ENCODE assay signal across 8 cellular contexts in genomic region chr19:44303976-44304568, GRCh38. TPM values are rescaled to one million over a fixed set of nuclear protein-coding genes. Genes with fewer than 3 reads are reported as not detected.
DNase-seq lines count a peak whose midpoint lies in the region; ATAC-seq and TF ChIP-seq lines count a peak whose summit lies in the region.

No MANE protein-coding gene starts in this region.

- H3K9me3 ChIP-seq in lower lobe of right lung: peaks cover 31% of the 10 kb centered on the region

- peak overlapping the region; percentile 19 for H3K27ac ChIP-seq in ACC112 (ENCODE audit: low read depth, low read length)
- H3K27ac ChIP-seq in lower lobe of right lung: peak overlapping the region; percentile 76

- H3K27me3 ChIP-seq in ACC112 (ENCODE audit: insufficient read depth, low read length): no peaks in the 10 kb centered on the region
- H3K27me3 ChIP-seq in lower lobe of right lung (ENCODE audit: low read depth): no peaks in the 10 kb centered on the region

- in situ Hi-C loops in GM13976 (cut with MboI; ENCODE audit: low sequenced_read_pairs, unreplicated experiment): no loop called here

- no peak for ATAC-seq in lower lobe of right lung

- H3K4me3 ChIP-seq in ACC112 (ENCODE audit: low read depth, low read length) (peak overlapping the region; percentile 75), lower lobe of right lung (peak overlapping the region; percentile 96)

- H3K36me3 Mint-ChIP-seq in type B pancreatic cell: peaks cover 25% of the 10 kb centered on the region

- H3K27me3 Mint-ChIP-seq in type B pancreatic cell: no peaks in the 10 kb centered on the region

- DNase-seq in GM13976 (ENCODE audit: low spot score) (peak; percentile 35), RKO (ENCODE audit: low spot score) (peak; percentile 67), dermis blood vessel endothelial cell (peak; percentile 40), lower lobe of right lung (no peak), type B pancreatic cell (ENCODE audit: extremely low spot score, unreplicated experiment) (no peak), putamen (ENCODE audit: low spot score) (no peak), NCI-H187 (lab: John Stamatoyannopoulos, UW) (no peak)

- peaks cover 4% of the 10 kb centered on the region for H3K4me1 ChIP-seq in ACC112 (ENCODE audit: control insufficient read depth, insufficient read depth, low read length, unreplicated experiment)
- peaks cover 14% of the 10 kb centered on the region for H3K4me1 ChIP-seq in lower lobe of right lung

- H3K36me3 ChIP-seq in ACC112 (ENCODE audit: insufficient read depth, low read length) (no peaks in the 10 kb centered on the region), lower lobe of right lung (peaks cover 35% of the 10 kb centered on the region)

- H3K4me3 Mint-ChIP-seq in type B pancreatic cell: peak overlapping the region; percentile 95

- TF ChIP-seq CTCF in GM13976 (IDR thresholded peaks at IDR 0.05; ENCODE audit: borderline replicate concordance, control extremely low read depth, extremely low read depth, insufficient read depth, missing control alignments) (no peak), lower lobe of right lung (IDR thresholded peaks at IDR 0.05) (no peak), type B pancreatic cell (conservative IDR thresholded peaks at IDR 0.05) (peak; percentile 20)

- intact Hi-C loops in lower lobe of right lung (cut with DNase I): no loop called here

- peaks cover 8% of the 10 kb centered on the region for H3K4me1 Mint-ChIP-seq in type B pancreatic cell (ENCODE audit: unreplicated experiment)

- H3K27ac Mint-ChIP-seq in type B pancreatic cell: peak overlapping the region; percentile 83

- H3K9me3 Mint-ChIP-seq in type B pancreatic cell: no peaks in the 10 kb centered on the region

- H3K79me2 ChIP-seq in ACC112 (ENCODE audit: control insufficient read depth, insufficient read depth, low read length, unreplicated experiment): no peaks in the 10 kb centered on the region

- peak overlapping the region; percentile 55 for H2AFZ ChIP-seq in ACC112 (ENCODE audit: low read length, unreplicated experiment)

RNA-seq across cellular contexts. Expression of gene ZNF235, which starts 0.8 kb away (rescaled TPM):
- total RNA-seq in dermis blood vessel endothelial cell: 7.5 and 9.4 TPM in 2 replicates
- total RNA-seq in lower lobe of right lung: 6.5 TPM
- total RNA-seq in type B pancreatic cell (ENCODE audit: low replicate concordance): 7.4 and 11.2 TPM in 2 replicates

RNA-seq across cellular contexts. Expression of gene ZNF233, which starts 44.4 kb away (rescaled TPM):
- 1.5 and 1.7 TPM in 2 replicates for total RNA-seq in dermis blood vessel endothelial cell
- 0.86 TPM for total RNA-seq in lower lobe of right lung
- 3.2 and 4.4 TPM in 2 replicates for total RNA-seq in type B pancreatic cell (ENCODE audit: low replicate concordance)

RNA-seq across cellular contexts. Expression of gene ZNF112, which starts 52.4 kb away (rescaled TPM):
- total RNA-seq in dermis blood vessel endothelial cell (8.3 and 9.9 TPM in 2 replicates), lower lobe of right lung (4.8 TPM), type B pancreatic cell (ENCODE audit: low replicate concordance) (8.0 and 9.8 TPM in 2 replicates)

Comparison
In these comparisons a context has a peak if more than half of its experiments do, and no peak if none do; other contexts are left out.
1. DNase-seq: peak in GM13976 (single experiment), RKO (single experiment) and dermis blood vessel endothelial cell (single experiment); none in lower lobe of right lung (single experiment), type B pancreatic cell (single experiment), putamen (single experiment) and NCI-H187 (0 of 2).